21 cellular contexts compared by ENCODE assay signal in genomic region chr11:1468002-1468401, GRCh38. TPM values are rescaled to one million over a fixed set of nuclear protein-coding genes. Genes with fewer than 3 reads are reported as not detected.
DNase-seq lines count a peak whose midpoint lies in the region; ATAC-seq and TF ChIP-seq lines count a peak whose summit lies in the region.
"Had no signal": no experiment of that assay in that cellular context is flagged by ENCODE, and none has a peak within 500 bp of the region (broad histone marks: within the 10 kb centered on the region; RNA-seq: fewer than 3 reads in every experiment).

No MANE protein-coding gene starts in this region.

- H3K27ac Mint-ChIP-seq in stimulated activated naive B cell treated with anti-CD40 and anti-IgM and Interleukin-4, amounts not matched to agents 10 μg/mL and 1 μg/mL and 100 μg/mL, for 72 hours: peak overlapping the region; percentile 14
- H3K27ac Mint-ChIP-seq in T-helper 17 cell: no peak overlapping the region

- DNase-seq in esophagus muscularis mucosa (ENCODE audit: extremely low spot score) (no peak), left lobe of liver (ENCODE audit: low spot score) (no peak), GM23248 (no peak), T-helper 17 cell (no peak), PC-3 (no peak)
- DNase-seq in stimulated activated naive B cell treated with anti-CD40 and anti-IgM and Interleukin-4, amounts not matched to agents 10 μg/mL and 1 μg/mL and 100 μg/mL, for 72 hours: no peak
- DNase-seq: BE2C; CD4-positive, alpha-beta memory T cell; GF-D8; Kasumi-1; MM.1S; NCI-H1092; NCI-H1436 treated with DMSO at 0.1 percent for 48 hours; NCI-H2029; NCI-H526; PC-9 had no signal

- H3K4me1 ChIP-seq in BLaER1: peaks cover 55% of the 10 kb centered on the region
- H3K4me1 ChIP-seq in esophagus muscularis mucosa: peaks cover 0 to 29% (median 20%) of the 10 kb centered on the region in 4 donors
- no peaks in the 10 kb centered on the region for H3K4me1 ChIP-seq in GM23248 (ENCODE audit: insufficient read depth)
- H3K4me1 ChIP-seq in PC-3 (ENCODE audit: insufficient read depth, low read length): no peaks in the 10 kb centered on the region
- H3K4me1 ChIP-seq: BE2C, HAP-1 had no signal

- no peak for TF ChIP-seq POLR2A in esophagus muscularis mucosa (IDR thresholded peaks at IDR 0.05; ENCODE audit: low read depth)

- H3K36me3 ChIP-seq in BLaER1 (peaks cover 44% of the 10 kb centered on the region), esophagus muscularis mucosa (peaks cover 36 to 84% (median 69%) of the 10 kb centered on the region in 4 donors), GM23248 (ENCODE audit: low read depth) (no peaks in the 10 kb centered on the region), PC-3 (ENCODE audit: low read depth, low read length) (no peaks in the 10 kb centered on the region)
- H3K36me3 ChIP-seq: BE2C, HAP-1 had no signal

- H4K20me1 ChIP-seq in BLaER1 (peaks cover 34% of the 10 kb centered on the region), GM23248 (ENCODE audit: insufficient read depth) (no peaks in the 10 kb centered on the region), PC-3 (ENCODE audit: low read length) (no peaks in the 10 kb centered on the region)

- BruUV-seq in PC-3 (replicated peaks; lab: Mats Ljungman, UMichigan): no TSS peak

- H3K4me2 ChIP-seq in BLaER1 (peak overlapping the region; percentile 70), GM23248 (ENCODE audit: unreplicated experiment) (no peak overlapping the region), PC-3 (ENCODE audit: low read length) (no peak overlapping the region)
- H3K4me2 ChIP-seq: PC-9 had no signal

- peaks cover 0 to 5% of the 10 kb centered on the region in 2 donors for H3K4me1 Mint-ChIP-seq in stimulated activated naive B cell treated with anti-CD40 and anti-IgM and Interleukin-4, amounts not matched to agents 10 μg/mL and 1 μg/mL and 100 μg/mL, for 72 hours
- H3K4me1 Mint-ChIP-seq in T-helper 17 cell: peaks cover 8% of the 10 kb centered on the region
- H3K4me1 Mint-ChIP-seq: IgD-negative memory B cell had no signal

- POLR2A ChIA-PET in PC-3 (lab: Charles Lee; ENCODE audit: unreplicated experiment): no interaction called here

- TF ChIP-seq CTCF in esophagus muscularis mucosa (IDR thresholded peaks at IDR 0.05): no peak
- TF ChIP-seq CTCF in PC-3 (conservative IDR thresholded peaks at IDR 0.05; ENCODE audit: low read depth, low read length): no peak

- peak overlapping the region; percentile 53; the same call in 1 of the 2 replicates for H3K27ac ChIP-seq in BLaER1
- H3K27ac ChIP-seq in esophagus muscularis mucosa (replicated peaks in 1 of 4): peak overlapping the region; percentile 56 to 64 (median 62)
- H3K27ac ChIP-seq in GM23248: no peak overlapping the region
- H3K27ac ChIP-seq in PC-3 (ENCODE audit: low read length): no peak overlapping the region
- H3K27ac ChIP-seq: HL-60, PC-9, RWPE1 had no signal

- H2AFZ ChIP-seq in GM23248: no peak overlapping the region
- H2AFZ ChIP-seq in PC-3 (ENCODE audit: low read length): no peak overlapping the region
- H2AFZ ChIP-seq: PC-9 had no signal

- no peaks in the 10 kb centered on the region for H3K27me3 Mint-ChIP-seq in stimulated activated naive B cell treated with anti-CD40 and anti-IgM and Interleukin-4, amounts not matched to agents 10 μg/mL and 1 μg/mL and 100 μg/mL, for 72 hours
- H3K27me3 Mint-ChIP-seq in T-helper 17 cell: no peaks in the 10 kb centered on the region
- H3K27me3 Mint-ChIP-seq: CD4-positive, alpha-beta memory T cell; IgD-negative memory B cell had no signal

- peak; percentile 40 for ATAC-seq in left lobe of liver
- ATAC-seq in stimulated activated naive B cell treated with anti-CD40 and anti-IgM and Interleukin-4, amounts not matched to agents 10 μg/mL and 1 μg/mL and 100 μg/mL, for 72 hours (replicated peaks): no peak
- no peak for ATAC-seq in T-helper 17 cell
- no peak for ATAC-seq in PC-3

- WGBS in esophagus muscularis mucosa: 87% methylated on average over 3 of the region's 18 CpGs
- WGBS in GM23248 (ENCODE audit: low coverage in 1 of 2, low lambda C conversion rate in 2 of 2, missing lambda C conversion rate in 2 of 2), 2 experiments: 94% methylated on average over 14 to 18 of the region's 18 CpGs

- no peaks in the 10 kb centered on the region for H3K79me2 ChIP-seq in GM23248 (ENCODE audit: insufficient read depth)
- no peaks in the 10 kb centered on the region for H3K79me2 ChIP-seq in PC-3 (ENCODE audit: low read length)

- H3K9ac ChIP-seq in BLaER1 (no peak overlapping the region; the same call in 1 of the 2 replicates), GM23248 (no peak overlapping the region), PC-3 (ENCODE audit: low read length) (no peak overlapping the region)

- H3K4me3 Mint-ChIP-seq in stimulated activated naive B cell treated with anti-CD40 and anti-IgM and Interleukin-4, amounts not matched to agents 10 μg/mL and 1 μg/mL and 100 μg/mL, for 72 hours: no peak overlapping the region
- no peak overlapping the region for H3K4me3 Mint-ChIP-seq in T-helper 17 cell
- H3K4me3 Mint-ChIP-seq: CD4-positive, alpha-beta memory T cell had no signal

- CTCF ChIA-PET in PC-3 (lab: Charles Lee): no interaction called here

- H3K9me3 Mint-ChIP-seq in stimulated activated naive B cell treated with anti-CD40 and anti-IgM and Interleukin-4, amounts not matched to agents 10 μg/mL and 1 μg/mL and 100 μg/mL, for 72 hours: no peaks in the 10 kb centered on the region
- H3K9me3 Mint-ChIP-seq: IgD-negative memory B cell had no signal

- in situ Hi-C loops in GM23248 (cut with MboI): no loop called here

- peaks cover 4% of the 10 kb centered on the region; the same call in 1 of the 2 replicates for H3K9me3 ChIP-seq in BLaER1
- no peaks in the 10 kb centered on the region for H3K9me3 ChIP-seq in esophagus muscularis mucosa
- H3K9me3 ChIP-seq in GM23248 (ENCODE audit: low read depth): no peaks in the 10 kb centered on the region
- no peaks in the 10 kb centered on the region for H3K9me3 ChIP-seq in T-helper 17 cell (ENCODE audit: control insufficient read depth, low read length, poor library complexity, severe bottlenecking)
- H3K9me3 ChIP-seq in PC-3 (ENCODE audit: low read length): no peaks in the 10 kb centered on the region
- H3K9me3 ChIP-seq: BE2C, HAP-1 had no signal

- no peak for TF ChIP-seq EP300 in esophagus muscularis mucosa (IDR thresholded peaks at IDR 0.05)

- intact Hi-C loops in esophagus muscularis mucosa (cut with DNase I): no loop called here
- intact Hi-C loops in PC-3 (cut with micrococcal nuclease): no loop called here

- no peaks in the 10 kb centered on the region for H3K9me2 ChIP-seq in GM23248 (ENCODE audit: insufficient read depth)
- H3K9me2 ChIP-seq in PC-3 (replicated peaks; ENCODE audit: low read length): no peaks in the 10 kb centered on the region

- H3K4me3 ChIP-seq in BLaER1 (no peak overlapping the region), esophagus muscularis mucosa (no peak overlapping the region), GM23248 (no peak overlapping the region), PC-3 (ENCODE audit: low read length) (no peak overlapping the region)
- H3K4me3 ChIP-seq: HAP-1, PC-9 had no signal

- H3K27me3 ChIP-seq in BLaER1: no peaks in the 10 kb centered on the region
- H3K27me3 ChIP-seq in esophagus muscularis mucosa: no peaks in the 10 kb centered on the region
- no peaks in the 10 kb centered on the region for H3K27me3 ChIP-seq in GM23248 (replicated peaks; ENCODE audit: insufficient read depth)
- no peaks in the 10 kb centered on the region for H3K27me3 ChIP-seq in PC-3 (ENCODE audit: low read length)
- H3K27me3 ChIP-seq: BE2C had no signal

- H3K36me3 Mint-ChIP-seq in stimulated activated naive B cell treated with anti-CD40 and anti-IgM and Interleukin-4, amounts not matched to agents 10 μg/mL and 1 μg/mL and 100 μg/mL, for 72 hours: peaks cover 15 to 39% of the 10 kb centered on the region in 2 donors
- peaks cover 3% of the 10 kb centered on the region for H3K36me3 Mint-ChIP-seq in T-helper 17 cell (ENCODE audit: low read depth)

- no peaks in the 10 kb centered on the region for H3F3A ChIP-seq in GM23248 (ENCODE audit: insufficient read depth)
- no peaks in the 10 kb centered on the region for H3F3A ChIP-seq in PC-3 (ENCODE audit: low read length, unreplicated experiment)

RNA-seq across cellular contexts. Expression of gene MOB2, which starts 18.6 kb away (rescaled TPM):
- 100 to 1,000 TPM in 2 of 4 donors, 10 to 100 TPM in 2; 66.6 to 115 (median 89.5) TPM for total RNA-seq in esophagus muscularis mucosa
- total RNA-seq in left lobe of liver: 12.6 TPM
- total RNA-seq in GM23248 (2014; rRNA removed; shearing (Covaris generic)): 22.1 and 29.3 TPM in 2 replicates
- polyA plus RNA-seq in GM23248 (2016; fragmentation: Nextera tagmentation; extraction: Ambion mirVana): 27.1 and 28.8 TPM in 2 replicates
- total RNA-seq in T-helper 17 cell: 10 to 100 TPM; 65.0 to 65.7 TPM
- total RNA-seq in PC-3 (2014; rRNA removed): 23.0 and 31.0 TPM in 2 replicates

Comparison
In these comparisons a context has a peak if more than half of its experiments do, and no peak if none do; other contexts are left out.
1. H3K27ac ChIP-seq: peak in BLaER1 (single experiment) and esophagus muscularis mucosa (4 of 4); none in GM23248 (single experiment) and PC-3 (single experiment).